9 cellular contexts compared by ENCODE assay signal in the genomic region with DNA sequence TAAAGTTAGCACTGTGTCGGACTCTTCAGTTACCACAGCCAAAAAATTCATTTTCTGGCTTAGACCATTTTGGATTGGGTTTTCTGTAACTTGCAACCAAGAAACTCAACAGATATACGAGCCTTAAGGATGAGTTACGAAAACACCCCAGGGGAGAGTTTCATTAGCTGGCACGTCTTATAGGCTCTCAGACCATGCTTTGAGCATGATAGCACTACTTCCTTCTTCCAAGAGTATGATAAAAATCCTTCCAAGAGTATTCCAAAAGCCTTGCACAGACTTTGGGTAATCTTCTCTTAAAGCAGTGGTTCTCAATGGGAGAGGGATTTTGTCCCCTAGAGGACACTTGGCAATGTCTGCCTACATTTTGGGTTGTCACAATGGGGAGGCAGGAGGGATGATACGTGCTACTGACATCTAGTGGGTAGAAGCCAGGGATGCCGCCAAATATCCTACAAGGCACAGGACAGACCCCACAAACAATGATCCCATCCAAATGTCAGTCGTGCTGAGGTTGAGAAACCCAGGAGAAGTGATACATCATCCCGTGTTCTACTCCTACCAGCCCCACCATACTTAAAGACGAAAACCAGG.
DNase-seq lines count a peak whose midpoint lies in the region; ATAC-seq, FAIRE-seq and TF ChIP-seq lines count a peak whose summit lies in the region.
"Had no signal": no experiment of that assay in that cellular context is flagged by ENCODE, and none has a peak within 500 bp of the region (broad histone marks: within the 10 kb centered on the region; RNA-seq: fewer than 3 reads in every experiment).

No MANE protein-coding gene starts in this region.

- H3K27me3 ChIP-seq in PC-9 (ENCODE audit: insufficient read depth, low read depth) (no peaks in the 10 kb centered on the region), foreskin keratinocyte (no peaks in the 10 kb centered on the region), aorta (ENCODE audit: control insufficient read depth in 1 of 2, insufficient read depth in 2 of 2, low read length in 1 of 2) (no peaks in the 10 kb centered on the region)

- ATAC-seq in Right ventricle myocardium inferior (peak; percentile 69), foreskin keratinocyte (peak; percentile 13), aorta (ENCODE audit: low FRiP score) (peak; percentile 64)

- H3K36me3 ChIP-seq in PC-9 (ENCODE audit: low read depth), result no peaks in the 10 kb centered on the region
- H3K36me3 ChIP-seq in aorta (ENCODE audit: control insufficient read depth in 1 of 2, insufficient read depth in 2 of 2, low read length in 1 of 2), result no peaks in the 10 kb centered on the region

- H3K79me2 ChIP-seq in PC-9 (ENCODE audit: low read depth), result no peaks in the 10 kb centered on the region

- H3K9me3 ChIP-seq in PC-9 (ENCODE audit: insufficient read depth, low read depth) (no peaks in the 10 kb centered on the region), aorta (ENCODE audit: control insufficient read depth, low read length) (no peaks in the 10 kb centered on the region)

- intact Hi-C loops in Right ventricle myocardium inferior (cut with DNase I), result no loop called here
- intact Hi-C loops in cardiac septum (cut with DNase I), result no loop called here
- intact Hi-C loops in PC-9 (cut with micrococcal nuclease; ENCODE audit: unreplicated experiment), result loop anchor here (2.0 kb wide), 1 partner anchor 432 kb away; a partner anchor contains a TSS
- intact Hi-C loops in aorta (cut with DNase I), result loop anchor here in 1 of 2 donors (5.0 kb wide), 1 partner anchor 433 kb away; a partner anchor contains a TSS

- 91 to 92% methylated on average over 9 of the region's 9 CpGs for WGBS in aorta, 2 donors

- POLR2A ChIA-PET in PC-9 (lab: Charles Lee; ENCODE audit: unreplicated experiment), result no interaction called here

- CTCF ChIA-PET in PC-9 (lab: Charles Lee), result no interaction called here

- H3F3A ChIP-seq in PC-9 (ENCODE audit: insufficient read depth, low read depth), result no peaks in the 10 kb centered on the region

- H3K4me1 ChIP-seq in PC-9 (replicated peaks; ENCODE audit: insufficient read depth) (no peaks in the 10 kb centered on the region), foreskin keratinocyte (no peaks in the 10 kb centered on the region), aorta (ENCODE audit: control insufficient read depth in 1 of 2, insufficient read depth in 2 of 2, low read length in 2 of 2) (no peaks in the 10 kb centered on the region)

- no peak for FAIRE-seq in RCC 7860 (lab: Jason Lieb, UNC)

- H2AFZ ChIP-seq in PC-9, result no peak overlapping the region

- no peak overlapping the region for H3K27ac ChIP-seq in PC-9
- H3K27ac ChIP-seq in foreskin keratinocyte, result no peak overlapping the region
- no peak overlapping the region for H3K27ac ChIP-seq in aorta (ENCODE audit: low read depth in 1 of 2, low read length in 2 of 2)

- H3K4me2 ChIP-seq in PC-9, result no peak overlapping the region

- DNase-seq in Right ventricle myocardium inferior (ENCODE audit: missing footprints) (no peak), cardiac septum (ENCODE audit: low spot score) (no peak), PC-9 (no peak), foreskin keratinocyte (no peak), aorta (no peak), UCSD-AML1 (lab: John Stamatoyannopoulos, UW; ENCODE audit: unreplicated experiment) (no peak), RCC 7860 (ENCODE audit: low spot score) (no peak)
- no peak for DNase-seq in stimulated activated CD4-positive, alpha-beta T cell treated with anti-CD3 and anti-CD28 coated beads, Interleukin-4, amount 100 ng/mL, for 1 hour
- DNase-seq: DMS79 had no signal

- peak; percentile 56 for TF ChIP-seq CTCF in PC-9 (conservative IDR thresholded peaks at IDR 0.05)
- peak; percentile 56 for TF ChIP-seq CTCF in foreskin keratinocyte (conservative IDR thresholded peaks at IDR 0.05)

- BruUV-seq in PC-9 (replicated peaks; lab: Mats Ljungman, UMichigan), result no TSS peak

- H3K4me3 ChIP-seq in PC-9 (no peak overlapping the region), aorta (ENCODE audit: low read length in 2 of 2) (no peak overlapping the region)

- no peaks in the 10 kb centered on the region for H4K20me1 ChIP-seq in PC-9 (ENCODE audit: insufficient read depth)

- no peaks in the 10 kb centered on the region for H3K9me2 ChIP-seq in PC-9 (ENCODE audit: insufficient read depth)

Comparison
In these comparisons a context has a peak if more than half of its experiments do, and no peak if none do; other contexts are left out.
1. ATAC-seq: peak in every context shown above with its lines; median percentile 69 in Right ventricle myocardium inferior; 64 in aorta; 13 in foreskin keratinocyte.